ENCODE assay signal across 8 cellular contexts in genomic region chr1:206575165-206575893, GRCh38. TPM values are rescaled to one million over a fixed set of nuclear protein-coding genes. Genes with fewer than 3 reads are reported as not detected.
DNase-seq lines count a peak whose midpoint lies in the region; ATAC-seq lines count a peak whose summit lies in the region.

No MANE protein-coding gene starts in this region.

- peak overlapping the region; percentile 97 for H3K27ac Mint-ChIP-seq in dendritic cell treated with granulocyte-macrophage colony-stimulating factor and Interleukin-4, amounts not matched to agents 40 ng/mL and 50 ng/mL, for 4 days
- H3K27ac Mint-ChIP-seq in naive thymus-derived CD8-positive, alpha-beta T cell: peak overlapping the region; percentile 89 to 99 (median 96)

- intact Hi-C loops in dendritic cell treated with granulocyte-macrophage colony-stimulating factor and Interleukin-4, amounts not matched to agents 40 ng/mL and 50 ng/mL, for 4 days (cut with micrococcal nuclease): loop anchor here (1.0 to 2.0 kb wide), 2 partner anchors 8 to 17 kb away; no protein-coding TSS in a partner anchor

- ATAC-seq in GM18907 (IDR thresholded peaks at IDR 0.05; ENCODE audit: unreplicated experiment) (peak; percentile 32), HG03097 (IDR thresholded peaks at IDR 0.05; ENCODE audit: low FRiP score, unreplicated experiment) (no peak)
- peak; percentile 69 to 81 for ATAC-seq in naive thymus-derived CD8-positive, alpha-beta T cell

- no peaks in the 10 kb centered on the region for H3K27me3 Mint-ChIP-seq in dendritic cell treated with granulocyte-macrophage colony-stimulating factor and Interleukin-4, amounts not matched to agents 40 ng/mL and 50 ng/mL, for 4 days
- H3K27me3 Mint-ChIP-seq in naive thymus-derived CD8-positive, alpha-beta T cell: no peaks in the 10 kb centered on the region

- peak overlapping the region; percentile 63 for H3K4me3 Mint-ChIP-seq in dendritic cell treated with granulocyte-macrophage colony-stimulating factor and Interleukin-4, amounts not matched to agents 40 ng/mL and 50 ng/mL, for 4 days
- H3K4me3 Mint-ChIP-seq in naive thymus-derived CD8-positive, alpha-beta T cell: peak overlapping the region; percentile 63 to 98 (median 84)

- H3K4me1 Mint-ChIP-seq in dendritic cell treated with granulocyte-macrophage colony-stimulating factor and Interleukin-4, amounts not matched to agents 40 ng/mL and 50 ng/mL, for 4 days (ENCODE audit: low read depth): peaks cover 98% of the 10 kb centered on the region
- peaks cover 62 to 100% (median 100%) of the 10 kb centered on the region in 4 donors for H3K4me1 Mint-ChIP-seq in naive thymus-derived CD8-positive, alpha-beta T cell

- peaks cover 66% of the 10 kb centered on the region for H3K36me3 Mint-ChIP-seq in dendritic cell treated with granulocyte-macrophage colony-stimulating factor and Interleukin-4, amounts not matched to agents 40 ng/mL and 50 ng/mL, for 4 days (ENCODE audit: low read depth)
- peaks cover 12 to 62% (median 14%) of the 10 kb centered on the region in 3 donors for H3K36me3 Mint-ChIP-seq in naive thymus-derived CD8-positive, alpha-beta T cell

- POLR2A ChIA-PET in naive thymus-derived CD8-positive, alpha-beta T cell (lab: Charles Lee): interaction anchor here (0.7 to 30.9 kb wide), 10 partner anchors 11 to 330 kb away, joined by 3 to 825 read pairs (median 4); partner anchors contain the start of gene IKBKE

- H3K9me3 Mint-ChIP-seq in dendritic cell treated with granulocyte-macrophage colony-stimulating factor and Interleukin-4, amounts not matched to agents 40 ng/mL and 50 ng/mL, for 4 days: no peaks in the 10 kb centered on the region
- no peaks in the 10 kb centered on the region for H3K9me3 Mint-ChIP-seq in naive thymus-derived CD8-positive, alpha-beta T cell

- DNase-seq in A172 (ENCODE audit: low spot score) (peak; percentile 74), SIG-M5 (lab: John Stamatoyannopoulos, UW) (peak; percentile 80), DMS53 (lab: John Stamatoyannopoulos, UW) (no peak), hippocampal formation (lab: John Stamatoyannopoulos, UW) (no peak)
- DNase-seq in naive thymus-derived CD8-positive, alpha-beta T cell: peak in 9 of 10 donors; percentile 24 to 86 (median 65)

RNA-seq across cellular contexts. Expression of gene EIF2D, which starts 36.9 kb away (rescaled TPM):
- total RNA-seq in A172 (2014; rRNA removed; shearing (Covaris generic)): 53.6 and 54.7 TPM in 2 replicates
- 10 to 100 TPM; 61.7 to 62.4 TPM for total RNA-seq in naive thymus-derived CD8-positive, alpha-beta T cell
- 10 to 100 TPM; 38.9 to 46.0 (median 39.1) TPM for polyA plus RNA-seq in naive thymus-derived CD8-positive, alpha-beta T cell

Comparison
In these comparisons a context has a peak if more than half of its experiments do, and no peak if none do; other contexts are left out.
1. DNase-seq: peak in A172 (single experiment), SIG-M5 (single experiment) and naive thymus-derived CD8-positive, alpha-beta T cell (9 of 10); none in DMS53 (single experiment) and hippocampal formation (0 of 2).